8 cellular contexts compared by ENCODE assay signal in the genomic region with DNA sequence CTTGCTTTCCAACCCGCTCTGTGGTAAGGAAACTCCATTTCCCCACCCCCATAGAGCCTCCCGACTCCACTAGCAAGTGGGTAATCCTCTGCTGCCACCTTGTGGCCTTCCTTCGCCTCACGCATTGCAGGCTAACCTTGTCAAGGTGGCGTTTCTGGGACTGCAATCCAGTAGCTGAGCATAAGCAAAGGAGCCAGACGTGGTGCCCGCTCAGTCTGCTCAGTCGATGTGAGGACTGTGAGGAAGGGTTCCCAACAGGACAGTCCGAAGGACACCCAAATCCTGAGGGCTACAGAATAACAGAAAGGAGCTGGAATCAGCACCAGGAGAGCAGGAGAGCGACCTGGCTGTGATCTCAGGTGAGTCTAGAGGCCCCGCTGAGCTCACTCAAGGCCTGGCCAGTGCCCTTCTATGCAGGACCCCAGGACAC.
A peak's percentile ranks its signal among the peaks of the same experiment; 100 is the strongest.
DNase-seq lines count a peak whose midpoint lies in the region; ATAC-seq, FAIRE-seq and TF ChIP-seq lines count a peak whose summit lies in the region.

No MANE protein-coding gene starts in this region.

- H3K9me3 Mint-ChIP-seq in astrocyte (ENCODE audit: unreplicated experiment), result no peaks in the 10 kb centered on the region

- no peaks in the 10 kb centered on the region for H3K9me3 ChIP-seq in astrocyte (ENCODE audit: insufficient read depth, low read depth, low read length)

- DNase-seq in NK-92 treated with Interleukin-12 subunit alpha and Interleukin-12 subunit beta, amount 100 ng/mL, for 24 hours (lab: John Stamatoyannopoulos, UW), result peak; percentile 51
- DNase-seq in NK-92 (lab: John Stamatoyannopoulos, UW; ENCODE audit: unreplicated experiment) (no peak), NCI-H1105 (lab: John Stamatoyannopoulos, UW) (peak; percentile 61), T-helper 22 cell (ENCODE audit: low read depth) (peak; percentile 20), astrocyte (ENCODE audit: low read depth) (peak; percentile 39), iPS DF 19.7 (ENCODE audit: low read depth, low spot score) (peak; percentile 56)
- peak; percentile 79 for DNase-seq in stimulated activated CD4-positive, alpha-beta T cell treated with anti-CD3 and anti-CD28 coated beads, Interleukin-12 subunit alpha, Interleukin-12 subunit beta, amount 100 ng/mL, for 4 hours

- no peak overlapping the region for H3K4me2 ChIP-seq in astrocyte (ENCODE audit: low read length)

- no peak overlapping the region for H3K4me3 ChIP-seq in astrocyte (ENCODE audit: insufficient read depth, low read depth, low read length)

- peak; percentile 34 for FAIRE-seq in astrocyte (lab: Jason Lieb, UNC)

- no peaks in the 10 kb centered on the region for H3K36me3 Mint-ChIP-seq in astrocyte (ENCODE audit: low read depth, unreplicated experiment)

- no peak overlapping the region for H3K27ac Mint-ChIP-seq in astrocyte (ENCODE audit: unreplicated experiment)

- no peak overlapping the region for H3K9ac ChIP-seq in astrocyte (ENCODE audit: low read length)

- no peak overlapping the region for H2AFZ ChIP-seq in astrocyte (ENCODE audit: low read depth, low read length)

- H3K27ac ChIP-seq in astrocyte (ENCODE audit: low read depth, low read length), result no peak overlapping the region

- no peak overlapping the region for H3K4me3 Mint-ChIP-seq in astrocyte (ENCODE audit: unreplicated experiment)

- H3K36me3 ChIP-seq in astrocyte (ENCODE audit: insufficient read depth, low read length), result no peaks in the 10 kb centered on the region

- H4K20me1 ChIP-seq in astrocyte (ENCODE audit: insufficient read depth, low read length), result no peaks in the 10 kb centered on the region

- H3K27me3 ChIP-seq in astrocyte (ENCODE audit: insufficient read depth, low read length), result no peaks in the 10 kb centered on the region

- H3K79me2 ChIP-seq in astrocyte (ENCODE audit: insufficient read depth, low read length), result no peaks in the 10 kb centered on the region

- peaks cover 9% of the 10 kb centered on the region for H3K27me3 Mint-ChIP-seq in astrocyte (ENCODE audit: low read depth, unreplicated experiment)

- peak; percentile 90 for TF ChIP-seq CTCF in astrocyte (IDR thresholded peaks at IDR 0.05; ENCODE audit: insufficient read depth, low read depth, low read length)

- ATAC-seq in HG02678 (IDR thresholded peaks at IDR 0.05; ENCODE audit: unreplicated experiment), result peak; percentile 99

- H3K4me1 Mint-ChIP-seq in astrocyte (ENCODE audit: low read depth, unreplicated experiment), result no peaks in the 10 kb centered on the region

- H3K4me1 ChIP-seq in astrocyte (ENCODE audit: insufficient read depth, low read length), result no peaks in the 10 kb centered on the region
